Comparison of ENCODE assay signal across 13 cellular contexts in the genomic region with DNA sequence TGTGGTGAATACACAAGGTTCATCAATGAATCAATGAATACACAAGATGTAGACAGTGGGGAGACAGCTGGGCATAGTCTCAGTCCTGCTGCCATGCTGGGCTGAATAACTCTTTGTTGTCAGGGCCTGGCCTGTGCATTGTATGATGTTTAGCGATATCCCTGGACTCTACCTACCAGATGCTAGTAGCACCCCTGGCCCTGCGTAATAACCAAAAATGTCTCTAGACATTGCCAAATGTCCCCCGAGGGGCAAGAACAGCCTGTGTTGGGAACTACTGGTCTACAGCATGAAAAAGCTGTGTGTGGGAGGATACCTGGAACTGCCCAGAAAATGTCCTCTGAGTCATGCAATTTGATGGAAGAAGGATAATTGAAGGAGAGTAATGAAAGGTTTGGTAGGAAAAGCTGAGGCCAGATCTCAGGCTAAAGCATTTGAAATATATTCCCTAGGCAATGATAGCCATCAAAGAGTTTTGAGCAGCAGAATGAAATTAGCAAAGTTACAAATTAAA.
DNase-seq lines count a peak whose midpoint lies in the region; ATAC-seq and FAIRE-seq lines count a peak whose summit lies in the region.
"Had no signal": no experiment of that assay in that cellular context is flagged by ENCODE, and none has a peak within 500 bp of the region (broad histone marks: within the 10 kb centered on the region; RNA-seq: fewer than 3 reads in every experiment).

No MANE protein-coding gene starts in this region.

- peak; percentile 100 for FAIRE-seq in A204.1 (lab: Jason Lieb, UNC)

- no peak for ATAC-seq in HG03045 (IDR thresholded peaks at IDR 0.05; ENCODE audit: unreplicated experiment)
- ATAC-seq: activated T-helper 17 cell treated with anti-CD3 and anti-CD28 coated beads, Interleukin-2, amount 50 U/mL, for 72 hours; naive thymus-derived CD4-positive, alpha-beta T cell had no signal

- DNase-seq in HT1080 (ENCODE audit: low read depth) (peak; percentile 44), astrocyte of the hippocampus (ENCODE audit: low read depth, low spot score) (peak; percentile 78), islet precursor cell (peak; percentile 81), NCI-H1436 (lab: John Stamatoyannopoulos, UW) (no peak), NCI-H2196 treated with DMSO at 0.1 percent for 48 hours (lab: John Stamatoyannopoulos, UW; ENCODE audit: unreplicated experiment) (no peak)
- no peak for DNase-seq in stimulated activated CD4-positive, alpha-beta T cell treated with anti-CD3 and anti-CD28 coated beads, Interleukin-4, amount 100 ng/mL, for 4 hours
- DNase-seq: activated CD4-positive, CD25-positive, alpha-beta regulatory T cell treated with anti-CD3 and anti-CD28 coated beads, Interleukin-2, amount 50 U/mL, for 72 hours; naive thymus-derived CD4-positive, alpha-beta T cell; NCI-H1048; stimulated activated CD4-positive, alpha-beta T cell treated with anti-CD3 and anti-CD28 coated beads, Interleukin-15, amount 100 ng/mL, for 24 hours had no signal

Comparison
In these comparisons a context has a peak if more than half of its experiments do, and no peak if none do; other contexts are left out.
1. DNase-seq: peak in HT1080 (single experiment), astrocyte of the hippocampus (single experiment) and islet precursor cell (single experiment); none in NCI-H1436 (single experiment), stimulated activated CD4-positive, alpha-beta T cell treated with anti-CD3 and anti-CD28 coated beads, Interleukin-4, amount 100 ng/mL, for 4 hours (0 of 2) and NCI-H2196 treated with DMSO at 0.1 percent for 48 hours (single experiment).